25 cellular contexts compared by ENCODE assay signal in the genomic region with DNA sequence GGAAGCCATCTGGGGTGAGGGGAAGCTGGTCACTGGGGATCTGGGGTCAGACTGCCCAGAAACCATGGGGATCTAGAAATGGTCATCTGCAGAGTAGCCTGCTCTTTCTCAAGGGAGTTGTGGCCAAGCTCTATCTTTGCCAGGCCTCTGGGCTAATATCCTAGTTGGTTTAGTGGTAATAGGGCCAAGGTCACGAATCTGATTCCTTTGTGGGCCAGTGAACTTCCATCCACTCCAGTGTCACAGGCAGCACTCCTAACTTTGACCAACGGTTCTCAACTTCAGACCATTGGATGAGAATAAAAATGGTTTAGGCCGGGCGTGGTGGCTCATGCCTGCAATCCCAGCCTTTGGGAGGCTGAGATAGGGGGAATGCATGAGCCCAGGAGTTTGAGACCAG. TPM values are rescaled to one million over a fixed set of nuclear protein-coding genes. Genes with fewer than 3 reads are reported as not detected.
DNase-seq lines count a peak whose midpoint lies in the region; ATAC-seq and TF ChIP-seq lines count a peak whose summit lies in the region.
"Had no signal": no experiment of that assay in that cellular context is flagged by ENCODE, and none has a peak within 500 bp of the region (broad histone marks: within the 10 kb centered on the region; RNA-seq: fewer than 3 reads in every experiment).

No MANE protein-coding gene starts in this region.

- peaks cover 12% of the 10 kb centered on the region for H3K36me3 Mint-ChIP-seq in activated naive CD8-positive, alpha-beta T cell treated with anti-CD3 and anti-CD28 coated beads, Interleukin-2, amount 10 ng/mL, durations not matched to agents 7 days and 5 days
- H3K36me3 Mint-ChIP-seq in activated naive CD8-positive, alpha-beta T cell treated with anti-CD3 and anti-CD28 coated beads for 36 hours: peaks cover 7% of the 10 kb centered on the region
- peaks cover 7% of the 10 kb centered on the region for H3K36me3 Mint-ChIP-seq in central memory CD8-positive, alpha-beta T cell (ENCODE audit: insufficient read depth)
- H3K36me3 Mint-ChIP-seq in natural killer cell: no peaks in the 10 kb centered on the region
- H3K36me3 Mint-ChIP-seq in CD8-positive, alpha-beta T cell: no peaks in the 10 kb centered on the region
- H3K36me3 Mint-ChIP-seq: WTC11 had no signal

- TF ChIP-seq POLR2A in gastroesophageal sphincter (IDR thresholded peaks at IDR 0.05): no peak

- 60 to 97% methylated on average over 3 of the region's 4 CpGs for WGBS in gastroesophageal sphincter (ENCODE audit: low coverage in 1 of 2), 2 donors

- peaks cover 0 to 7% (median 0%) of the 10 kb centered on the region in 3 donors for H3K4me1 ChIP-seq in gastroesophageal sphincter
- peaks cover 51% of the 10 kb centered on the region for H3K4me1 ChIP-seq in CD8-positive, alpha-beta T cell (ENCODE audit: insufficient read depth, low read length)
- H3K4me1 ChIP-seq: testis had no signal

- no peak for TF ChIP-seq EP300 in gastroesophageal sphincter (IDR thresholded peaks at IDR 0.05)

- TF ChIP-seq CTCF in natural killer cell (IDR thresholded peaks at IDR 0.05): no peak
- TF ChIP-seq CTCF in gastroesophageal sphincter (IDR thresholded peaks at IDR 0.05): no peak
- no peak for TF ChIP-seq CTCF in CD8-positive, alpha-beta T cell (IDR thresholded peaks at IDR 0.05)

- no peak overlapping the region for H3K4me3 Mint-ChIP-seq in activated naive CD8-positive, alpha-beta T cell treated with anti-CD3 and anti-CD28 coated beads, Interleukin-2, amount 10 ng/mL, durations not matched to agents 7 days and 5 days
- no peak overlapping the region for H3K4me3 Mint-ChIP-seq in activated naive CD8-positive, alpha-beta T cell treated with anti-CD3 and anti-CD28 coated beads for 36 hours
- H3K4me3 Mint-ChIP-seq in central memory CD8-positive, alpha-beta T cell: peak overlapping the region; percentile 65
- H3K4me3 Mint-ChIP-seq in natural killer cell: no peak overlapping the region
- no peak overlapping the region for H3K4me3 Mint-ChIP-seq in CD8-positive, alpha-beta T cell
- H3K4me3 Mint-ChIP-seq: WTC11 had no signal

- POLR2A ChIA-PET in activated naive CD8-positive, alpha-beta T cell treated with anti-CD3 and anti-CD28 coated beads, Interleukin-2, amount 10 ng/mL, durations not matched to agents 7 days and 5 days (lab: Charles Lee): interaction anchor here (1.0 to 5.8 kb wide), 3 partner anchors 8 to 29 kb away, joined by 3 to 44 read pairs (median 34); a partner anchor contains a TSS
- POLR2A ChIA-PET in CD8-positive, alpha-beta T cell (lab: Charles Lee): interaction anchor here (1.0 to 2.0 kb wide), 2 partner anchors 29 kb away, joined by 7 to 25 read pairs; a partner anchor contains a TSS

- H3K9me3 Mint-ChIP-seq in activated naive CD8-positive, alpha-beta T cell treated with anti-CD3 and anti-CD28 coated beads, Interleukin-2, amount 10 ng/mL, durations not matched to agents 7 days and 5 days: peaks cover 3% of the 10 kb centered on the region
- peaks cover 5% of the 10 kb centered on the region for H3K9me3 Mint-ChIP-seq in activated naive CD8-positive, alpha-beta T cell treated with anti-CD3 and anti-CD28 coated beads for 36 hours
- H3K9me3 Mint-ChIP-seq in central memory CD8-positive, alpha-beta T cell: peaks cover 4% of the 10 kb centered on the region
- peaks cover 0 to 2% of the 10 kb centered on the region in 2 donors for H3K9me3 Mint-ChIP-seq in natural killer cell
- no peaks in the 10 kb centered on the region for H3K9me3 Mint-ChIP-seq in CD8-positive, alpha-beta T cell
- H3K9me3 Mint-ChIP-seq: WTC11 had no signal

- no peaks in the 10 kb centered on the region for H3K27me3 ChIP-seq in gastroesophageal sphincter
- H3K27me3 ChIP-seq in CD8-positive, alpha-beta T cell (ENCODE audit: insufficient read depth, low read length): no peaks in the 10 kb centered on the region
- H3K27me3 ChIP-seq: testis, vagina had no signal

- no peaks in the 10 kb centered on the region for H3K27me3 Mint-ChIP-seq in activated naive CD8-positive, alpha-beta T cell treated with anti-CD3 and anti-CD28 coated beads, Interleukin-2, amount 10 ng/mL, durations not matched to agents 7 days and 5 days
- no peaks in the 10 kb centered on the region for H3K27me3 Mint-ChIP-seq in activated naive CD8-positive, alpha-beta T cell treated with anti-CD3 and anti-CD28 coated beads for 36 hours
- no peaks in the 10 kb centered on the region for H3K27me3 Mint-ChIP-seq in central memory CD8-positive, alpha-beta T cell
- no peaks in the 10 kb centered on the region for H3K27me3 Mint-ChIP-seq in natural killer cell (ENCODE audit: low read depth in 2 of 2)
- H3K27me3 Mint-ChIP-seq in CD8-positive, alpha-beta T cell (ENCODE audit: low read depth): no peaks in the 10 kb centered on the region

- peaks cover 55% of the 10 kb centered on the region for H3K4me1 Mint-ChIP-seq in activated naive CD8-positive, alpha-beta T cell treated with anti-CD3 and anti-CD28 coated beads, Interleukin-2, amount 10 ng/mL, durations not matched to agents 7 days and 5 days
- H3K4me1 Mint-ChIP-seq in activated naive CD8-positive, alpha-beta T cell treated with anti-CD3 and anti-CD28 coated beads for 36 hours: peaks cover 35% of the 10 kb centered on the region
- peaks cover 60% of the 10 kb centered on the region for H3K4me1 Mint-ChIP-seq in central memory CD8-positive, alpha-beta T cell
- H3K4me1 Mint-ChIP-seq in natural killer cell: peaks cover 49 to 86% of the 10 kb centered on the region in 2 donors
- H3K4me1 Mint-ChIP-seq in CD8-positive, alpha-beta T cell (ENCODE audit: low read depth): peaks cover 65% of the 10 kb centered on the region

- H3K9me3 ChIP-seq in gastroesophageal sphincter: no peaks in the 10 kb centered on the region
- H3K9me3 ChIP-seq in CD8-positive, alpha-beta T cell (ENCODE audit: low read length): no peaks in the 10 kb centered on the region
- H3K9me3 ChIP-seq: testis, vagina had no signal

- ATAC-seq in activated naive CD8-positive, alpha-beta T cell treated with anti-CD3 and anti-CD28 coated beads, Interleukin-2, amount 10 ng/mL, durations not matched to agents 7 days and 5 days (ENCODE audit: low read depth): no peak
- no peak for ATAC-seq in central memory CD8-positive, alpha-beta T cell (replicated peaks; ENCODE audit: extremely low read depth, poor library complexity, severe bottlenecking)
- ATAC-seq in natural killer cell (no peak), GM21528 (IDR thresholded peaks at IDR 0.05; ENCODE audit: low FRiP score, unreplicated experiment) (no peak), gastroesophageal sphincter (no peak), HG02981 (IDR thresholded peaks at IDR 0.05; ENCODE audit: unreplicated experiment) (no peak)
- ATAC-seq in CD8-positive, alpha-beta T cell: no peak
- ATAC-seq: HCT116, SK-N-SH treated with all-trans-retinoic acid at 6 μM for 48 hours, WTC11 had no signal

- H3K27ac Mint-ChIP-seq in activated naive CD8-positive, alpha-beta T cell treated with anti-CD3 and anti-CD28 coated beads, Interleukin-2, amount 10 ng/mL, durations not matched to agents 7 days and 5 days: peak overlapping the region; percentile 92
- H3K27ac Mint-ChIP-seq in activated naive CD8-positive, alpha-beta T cell treated with anti-CD3 and anti-CD28 coated beads for 36 hours: no peak overlapping the region
- H3K27ac Mint-ChIP-seq in central memory CD8-positive, alpha-beta T cell (ENCODE audit: low read depth): peak overlapping the region; percentile 79
- peak overlapping the region; percentile 83 to 88 for H3K27ac Mint-ChIP-seq in natural killer cell
- H3K27ac Mint-ChIP-seq in CD8-positive, alpha-beta T cell: no peak overlapping the region
- H3K27ac Mint-ChIP-seq: WTC11 had no signal

- CTCF ChIA-PET in CD8-positive, alpha-beta T cell (lab: Charles Lee): interaction anchor here (0.8 to 1.1 kb wide), 4 partner anchors 12 to 222 kb away, joined by 3 read pairs; a partner anchor contains a TSS

- H3K36me3 ChIP-seq in gastroesophageal sphincter: no peaks in the 10 kb centered on the region
- no peaks in the 10 kb centered on the region for H3K36me3 ChIP-seq in CD8-positive, alpha-beta T cell (ENCODE audit: insufficient read depth, low read length)
- H3K36me3 ChIP-seq: vagina had no signal

- intact Hi-C loops in natural killer cell (cut with micrococcal nuclease): loop anchor here (10.0 kb wide), 1 partner anchor 92 kb away; no protein-coding TSS in a partner anchor
- intact Hi-C loops in CD8-positive, alpha-beta T cell (cut with DNase I, micrococcal nuclease): no loop called here

- H3K27ac ChIP-seq in gastroesophageal sphincter: no peak overlapping the region
- no peak overlapping the region for H3K27ac ChIP-seq in CD8-positive, alpha-beta T cell (ENCODE audit: low read depth, low read length)
- H3K27ac ChIP-seq: C4-2B, testis, vagina had no signal

- H3K4me3 ChIP-seq in gastroesophageal sphincter: no peak overlapping the region
- H3K4me3 ChIP-seq in CD8-positive, alpha-beta T cell (ENCODE audit: low read depth, low read length): no peak overlapping the region
- H3K4me3 ChIP-seq: testis, vagina had no signal

- DNase-seq in activated naive CD8-positive, alpha-beta T cell treated with anti-CD3 and anti-CD28 coated beads, Interleukin-2, amount 10 ng/mL, durations not matched to agents 7 days and 5 days: no peak
- DNase-seq in activated naive CD8-positive, alpha-beta T cell treated with anti-CD3 and anti-CD28 coated beads for 36 hours: no peak
- DNase-seq in central memory CD8-positive, alpha-beta T cell (ENCODE audit: low spot score in 2 of 2): no peak
- DNase-seq in natural killer cell: no peak
- no peak for DNase-seq in CD8-positive, alpha-beta T cell
- DNase-seq: ACHN; activated CD4-positive, alpha-beta T cell treated with anti-CD3 and anti-CD28 coated beads, Interleukin-2, amount 50 U/mL, for 4 hours; anterior cingulate cortex; DMS 273 treated with DMSO at 0.1 percent for 48 hours; IMR-90; NCI-H1105 treated with DMSO at 0.1 percent for 48 hours; NCI-H2029; NCI-H82; nucleus accumbens; stimulated activated CD4-positive, alpha-beta T cell treated with anti-CD3 and anti-CD28 coated beads, Interleukin-2, amount 100 ng/mL, for 48 hours; T1000; testis had no signal

RNA-seq across cellular contexts. Expression of a gene that starts 28.1 kb away (rescaled TPM):
- total RNA-seq in activated naive CD8-positive, alpha-beta T cell treated with anti-CD3 and anti-CD28 coated beads, Interleukin-2, amount 10 ng/mL, durations not matched to agents 7 days and 5 days: 10 to 100 TPM; 58.8 to 60.0 TPM
- total RNA-seq in activated naive CD8-positive, alpha-beta T cell treated with anti-CD3 and anti-CD28 coated beads for 36 hours: 10 to 100 TPM; 32.9 to 34.3 TPM
- total RNA-seq in natural killer cell (10 to 100 TPM; 74.0 to 99.8 (median 86.4) TPM), gastroesophageal sphincter (10 to 100 TPM; 43.2 to 88.9 (median 59.5) TPM)
- total RNA-seq in CD8-positive, alpha-beta T cell: 10 to 100 TPM; 57.8 to 60.5 TPM

Comparison
In these comparisons a context has a peak if more than half of its experiments do, and no peak if none do; other contexts are left out.
1. H3K27ac Mint-ChIP-seq: peak in activated naive CD8-positive, alpha-beta T cell treated with anti-CD3 and anti-CD28 coated beads, Interleukin-2, amount 10 ng/mL, durations not matched to agents 7 days and 5 days (single experiment), central memory CD8-positive, alpha-beta T cell (single experiment) and natural killer cell (2 of 2); none in activated naive CD8-positive, alpha-beta T cell treated with anti-CD3 and anti-CD28 coated beads for 36 hours (single experiment) and CD8-positive, alpha-beta T cell (single experiment).